Comparison of ENCODE assay signal across 8 cellular contexts in genomic region chr4:83535520-83535944, GRCh38. TPM values are rescaled to one million over a fixed set of nuclear protein-coding genes. Genes with fewer than 3 reads are reported as not detected.
A peak's percentile ranks its signal among the peaks of the same experiment; 100 is the strongest.
DNase-seq lines count a peak whose midpoint lies in the region; ATAC-seq lines count a peak whose summit lies in the region.

No MANE protein-coding gene starts in this region.

- peak; percentile 8 for DNase-seq in DMS79 (lab: John Stamatoyannopoulos, UW)
- DNase-seq in LHCN-M2 (ENCODE audit: low read depth), result peak; percentile 51
- peak; percentile 78 for DNase-seq in UCSD-AML1 (lab: John Stamatoyannopoulos, UW; ENCODE audit: unreplicated experiment)
- DNase-seq in caudate nucleus (lab: John Stamatoyannopoulos, UW), result peak in 46 of 61 donors; percentile 1 to 75 (median 35)
- peak; percentile 39 for DNase-seq in kidney glomerular epithelial cell (lab: John Stamatoyannopoulos, UW)
- peak; percentile 5 to 14 for DNase-seq in stimulated activated CD4-positive, alpha-beta T cell treated with anti-CD3 and anti-CD28 coated beads, Interleukin-1b, Interleukin-23, amount 100 ng/mL, for 4 hours (ENCODE audit: low read depth in 2 of 2)
- DNase-seq in RKO (ENCODE audit: low spot score), result no peak

- peak; percentile 42 for ATAC-seq in GM21723 (IDR thresholded peaks at IDR 0.05; ENCODE audit: unreplicated experiment)

- no peak overlapping the region for H3K27ac ChIP-seq in caudate nucleus (ENCODE audit: low read depth, low read length)

RNA-seq across cellular contexts. Expression of gene GPAT3, which starts 0.4 kb away (rescaled TPM):
- 1.5 and 2.3 TPM in 2 replicates for total RNA-seq in LHCN-M2 (2014; rRNA removed)
- polyA plus RNA-seq in LHCN-M2 (2012), result 0.18 TPM

RNA-seq across cellular contexts. Expression of gene ABRAXAS1, which starts 50.6 kb away (rescaled TPM):
- total RNA-seq in LHCN-M2 (2014; rRNA removed), result 9.0 and 14.2 TPM in 2 replicates
- polyA plus RNA-seq in LHCN-M2 (2012), result 6.4 TPM
